Comparison of ENCODE assay signal across 8 cellular contexts in genomic region chr1:192580351-192580962, GRCh38. TPM values are rescaled to one million over a fixed set of nuclear protein-coding genes. Genes with fewer than 3 reads are reported as not detected.
DNase-seq lines count a peak whose midpoint lies in the region; ATAC-seq and TF ChIP-seq lines count a peak whose summit lies in the region.

No MANE protein-coding gene starts in this region.

- POLR2A ChIA-PET in A673 (lab: Charles Lee; ENCODE audit: low non-redundant PET) = no interaction called here
- POLR2A ChIA-PET in GM10248 (lab: Yijun Ruan, JAX) = interaction anchor here (1.5 kb wide), 1 partner anchor 64 kb away, joined by 5 read pairs; no protein-coding TSS in a partner anchor
- POLR2A ChIA-PET in HCT116 (lab: Charles Lee) = no interaction called here
- POLR2A ChIA-PET in MCF 10A (lab: Yijun Ruan, JAX) = interaction anchor here (2.2 kb wide), 1 partner anchor 103 kb away, joined by 11 read pairs; no protein-coding TSS in a partner anchor

- H3K9ac ChIP-seq in HCT116 (ENCODE audit: low read length) = no peak overlapping the region

- no peak overlapping the region for H3K27ac Mint-ChIP-seq in MCF 10A (ENCODE audit: low read depth, unreplicated experiment)

- BruUV-seq in A673 (replicated peaks; lab: Mats Ljungman, UMichigan) (no TSS peak), HCT116 (replicated peaks; lab: Mats Ljungman, UMichigan) (no TSS peak), MCF 10A (replicated peaks; lab: Mats Ljungman, UMichigan) (no TSS peak)

- no peaks in the 10 kb centered on the region for H3K79me2 ChIP-seq in HCT116 (ENCODE audit: insufficient read depth, low read length)

- TF ChIP-seq POLR2A in HCT116 (IDR thresholded peaks at IDR 0.05; ENCODE audit: borderline replicate concordance, extremely low read depth, insufficient read depth, insufficient read length) (no peak), right lobe of liver (IDR thresholded peaks at IDR 0.05) (no peak)

- CTCF ChIA-PET in A673 (lab: Charles Lee) = no interaction called here
- CTCF ChIA-PET in GM10248 (lab: Yijun Ruan, JAX) = interaction anchor here (1.0 to 2.5 kb wide), 8 partner anchors 14 to 106 kb away, joined by 3 to 13 read pairs (median 4); no protein-coding TSS in a partner anchor
- CTCF ChIA-PET in HCT116 (lab: Charles Lee) = interaction anchor here (2.0 to 2.9 kb wide), 2 partner anchors 103 to 107 kb away, joined by 8 to 12 read pairs; no protein-coding TSS in a partner anchor
- CTCF ChIA-PET in MCF 10A (lab: Yijun Ruan, JAX) = interaction anchor here (0.6 to 12.7 kb wide), 17 partner anchors 9 to 1561 kb away, joined by 3 to 152 read pairs (median 3); no protein-coding TSS in a partner anchor

- H3K9me3 Mint-ChIP-seq in MCF 10A (ENCODE audit: unreplicated experiment) = no peaks in the 10 kb centered on the region

- ATAC-seq in HCT116 (peak; percentile 98), right lobe of liver (peak; percentile 69 to 85 (median 79)), HG02970 (IDR thresholded peaks at IDR 0.05; ENCODE audit: low FRiP score, unreplicated experiment) (no peak)

- intact Hi-C loops in A673 (cut with micrococcal nuclease; ENCODE audit: unreplicated experiment) = loop anchor here (1.0 to 2.0 kb wide), 2 partner anchors 68 to 103 kb away; no protein-coding TSS in a partner anchor
- intact Hi-C loops in HCT116 (cut with micrococcal nuclease) = loop anchor here (1.0 kb wide), 1 partner anchor 106 kb away; no protein-coding TSS in a partner anchor
- intact Hi-C loops in MCF 10A (cut with micrococcal nuclease) = loop anchor here (1.0 to 2.0 kb wide), 3 partner anchors 30 to 103 kb away; no protein-coding TSS in a partner anchor
- intact Hi-C loops in right lobe of liver (cut with DNase I) = no loop called here

- H3K4me3 ChIP-seq in A673 (ENCODE audit: low read depth, low read length, poor library complexity, severe bottlenecking) = no peak overlapping the region
- H3K4me3 ChIP-seq in HCT116 (replicated peaks in 1 of 2; ENCODE audit: low read depth in 1 of 2, low read length in 2 of 2) = no peak overlapping the region
- H3K4me3 ChIP-seq in right lobe of liver = no peak overlapping the region

- peak overlapping the region; percentile 3 for H3K27ac ChIP-seq in A673 (ENCODE audit: low read depth, low read length, poor library complexity, severe bottlenecking)
- no peak overlapping the region for H3K27ac ChIP-seq in HCT116 (ENCODE audit: low read depth, low read length)
- no peak overlapping the region for H3K27ac ChIP-seq in right lobe of liver

- RAD21 ChIA-PET in HCT116 (lab: Charles Lee; ENCODE audit: low non-redundant PET in 1 of 2, low total read pairs in 2 of 2, uncharacterized antibody in 2 of 2, unreplicated experiment in 2 of 2) = no interaction called here

- WGBS in right lobe of liver (ENCODE audit: insufficient coverage, low coverage, low lambda C conversion rate, missing lambda C conversion rate) = 85% methylated on average over 3 of the region's 3 CpGs

- DNase-seq in A673 (ENCODE audit: low spot score) = peak; percentile 82
- no peak for DNase-seq in GM10248 (ENCODE audit: extremely low spot score)
- DNase-seq in HCT116 (ENCODE audit: low read depth, low spot score) = peak; percentile 42
- peak; percentile 23 for DNase-seq in NCI-H226
- DNase-seq in MCF 10A (ENCODE audit: unreplicated experiment) = peak; percentile 72
- no peak for DNase-seq in right lobe of liver
- DNase-seq in T1000 (lab: John Stamatoyannopoulos, UW) = no peak

- H3K4me2 ChIP-seq in HCT116 (ENCODE audit: low read length) = no peak overlapping the region

- H3K4me1 Mint-ChIP-seq in MCF 10A (ENCODE audit: insufficient read depth, unreplicated experiment) = peaks cover 6% of the 10 kb centered on the region

- H3K36me3 ChIP-seq in A673 (ENCODE audit: insufficient read depth, low read length, poor library complexity, severe bottlenecking) (no peaks in the 10 kb centered on the region), HCT116 (ENCODE audit: control insufficient read depth in 1 of 2, insufficient read depth in 2 of 2, low read length in 2 of 2) (no peaks in the 10 kb centered on the region), right lobe of liver (no peaks in the 10 kb centered on the region)

- peak; percentile 91 for TF ChIP-seq RAD21 in HCT116 (IDR thresholded peaks at IDR 0.05; ENCODE audit: low read depth)

- no peaks in the 10 kb centered on the region for H3K27me3 ChIP-seq in A673 (replicated peaks; ENCODE audit: insufficient read depth, low read depth, low read length, poor library complexity)
- no peaks in the 10 kb centered on the region for H3K27me3 ChIP-seq in HCT116 (ENCODE audit: insufficient read depth, low read length)
- no peaks in the 10 kb centered on the region for H3K27me3 ChIP-seq in right lobe of liver

- H3K9me3 ChIP-seq in A673 (ENCODE audit: low read depth, low read length, poor library complexity, severe bottlenecking) (no peaks in the 10 kb centered on the region), HCT116 (ENCODE audit: control insufficient read depth in 1 of 2, insufficient read depth in 1 of 2, low read depth in 1 of 2, low read length in 2 of 2) (no peaks in the 10 kb centered on the region), right lobe of liver (peaks cover 0 to 2% (median 0%) of the 10 kb centered on the region in 4 donors)

- H4K20me1 ChIP-seq in HCT116 (ENCODE audit: insufficient read depth) = no peaks in the 10 kb centered on the region

- no peaks in the 10 kb centered on the region for H3K36me3 Mint-ChIP-seq in MCF 10A (ENCODE audit: insufficient read depth, unreplicated experiment)

- no peaks in the 10 kb centered on the region for H3K27me3 Mint-ChIP-seq in MCF 10A (ENCODE audit: insufficient read depth, unreplicated experiment)

- H3K4me3 Mint-ChIP-seq in MCF 10A (ENCODE audit: unreplicated experiment) = no peak overlapping the region

- TF ChIP-seq CTCF in A673 (conservative IDR thresholded peaks at IDR 0.05; ENCODE audit: low read depth, low read length) (peak; percentile 77), GM10248 (IDR thresholded peaks at IDR 0.05; ENCODE audit: control extremely low read depth, extremely low read depth, low read depth, missing control alignments) (peak; percentile 65), HCT116 (IDR thresholded peaks at IDR 0.05 in 2 of 3, conservative IDR thresholded peaks at IDR 0.05 in 1 of 3; ENCODE audit: borderline replicate concordance in 1 of 3, insufficient read depth in 1 of 3, low read depth in 2 of 3, low read length in 2 of 3) (peak; percentile 29 to 73 (median 57); a peak in 4 of 6 replicates), MCF 10A (IDR thresholded peaks at IDR 0.05; ENCODE audit: unreplicated experiment) (peak; percentile 74), right lobe of liver (IDR thresholded peaks at IDR 0.05) (peak; percentile 29 to 47 (median 38))

- H3K4me1 ChIP-seq in A673 (ENCODE audit: insufficient read depth, low read length, poor library complexity, severe bottlenecking) (peaks cover 55% of the 10 kb centered on the region), HCT116 (ENCODE audit: control insufficient read depth in 1 of 2, insufficient read depth in 2 of 2, low read length in 2 of 2) (no peaks in the 10 kb centered on the region), right lobe of liver (no peaks in the 10 kb centered on the region)

- peak overlapping the region; percentile 46 for H2AFZ ChIP-seq in HCT116 (ENCODE audit: low read depth, low read length, poor library complexity, severe bottlenecking)

- H3K9me2 ChIP-seq in HCT116 (ENCODE audit: insufficient read depth) = no peaks in the 10 kb centered on the region

TF ChIP-seq in HCT116, 20 proteins besides CTCF, POLR2A, EP300 and RAD21 (continues in another document):
- TF ChIP-seq POLR2AphosphoS5 (IDR thresholded peaks at IDR 0.05; ENCODE audit: low read depth, low read length) (no peak), SIN3A (IDR thresholded peaks at IDR 0.05; ENCODE audit: low read depth) (no peak), ATF3 (IDR thresholded peaks at IDR 0.05) (no peak), EZH2phosphoT487 (IDR thresholded peaks at IDR 0.05; ENCODE audit: borderline replicate concordance) (no peak), MAX (IDR thresholded peaks at IDR 0.05) (no peak), CBX3 (IDR thresholded peaks at IDR 0.05; ENCODE audit: low read depth) (no peak)

RNA-seq across cellular contexts. Expression of gene RGS1, which starts 4.9 kb away (rescaled TPM):
- total RNA-seq in A673 (2021) (0.28 TPM in 1 of 2 replicates, not detected in the other), HCT116 (2021; ENCODE audit: unreplicated experiment) (not detected), MCF 10A (2022) (not detected in 2 replicates), right lobe of liver (10 to 100 TPM in 3 of 6 experiments, 1 to 10 TPM in 3; 2.6 to 29.8 (median 9.5) TPM)
- not detected in 2 replicates for polyA plus RNA-seq in HCT116 (2012)

RNA-seq across cellular contexts. Expression of gene RGS13, which starts 55.5 kb away (rescaled TPM):
- total RNA-seq in A673 (2021) = 0.09 TPM in 1 of 2 replicates, not detected in the other
- not detected for total RNA-seq in HCT116 (2021; ENCODE audit: unreplicated experiment)
- not detected in 2 replicates for polyA plus RNA-seq in HCT116 (2012)
- not detected in 2 replicates for total RNA-seq in MCF 10A (2022)
- total RNA-seq in right lobe of liver = not detected

Comparison
In these comparisons a context has a peak if more than half of its experiments do, and no peak if none do; other contexts are left out.
1. DNase-seq: peak in A673 (single experiment), HCT116 (single experiment), NCI-H226 (single experiment) and MCF 10A (single experiment); none in GM10248 (single experiment), right lobe of liver (0 of 3) and T1000 (single experiment).
2. POLR2A ChIA-PET loops: an anchor here in GM10248 (1.5 kb wide) and MCF 10A (2.2 kb wide); none called in A673 and HCT116.
3. intact Hi-C loops: an anchor here in A673 (1.0 to 2.0 kb wide), HCT116 (1.0 kb wide) and MCF 10A (1.0 to 2.0 kb wide); none called in right lobe of liver.
4. Peak in every context shown above with its lines, with median percentiles within 50 percentile points of each other: CTCF ChIP-seq.